18 cellular contexts compared by ENCODE assay signal in genomic region chr6:136673571-136673970, GRCh38.
"Had no signal": no experiment of that assay in that cellular context is flagged by ENCODE, and none has a peak within 500 bp of the region (broad histone marks: within the 10 kb centered on the region; RNA-seq: fewer than 3 reads in every experiment).

No MANE protein-coding gene starts in this region.

- H3K9me3 ChIP-seq: esophagus muscularis mucosa, gastroesophageal sphincter, heart left ventricle, left lung, lower lobe of right lung, mucosa of descending colon had no signal

- H3K4me3 ChIP-seq: coronary artery, dorsolateral prefrontal cortex, esophagus muscularis mucosa, gastroesophageal sphincter, heart left ventricle, left lung, lower lobe of right lung, mucosa of descending colon had no signal

- ATAC-seq: foreskin keratinocyte, gastroesophageal sphincter, heart left ventricle, left cardiac atrium, left lung, left ventricle myocardium superior, lower lobe of right lung, mucosa of descending colon had no signal

- H3K4me1 ChIP-seq: esophagus muscularis mucosa, foreskin keratinocyte, gastroesophageal sphincter, lower lobe of right lung had no signal

- H3K27ac Mint-ChIP-seq: mesothelial cell of epicardium had no signal

- H3K36me3 ChIP-seq: lower lobe of right lung had no signal

- H3K27me3 Mint-ChIP-seq: naive B cell had no signal

- H3K27ac ChIP-seq: coronary artery, dorsolateral prefrontal cortex, esophagus muscularis mucosa, foreskin keratinocyte, gastroesophageal sphincter, heart left ventricle, left lung, lower lobe of right lung had no signal

- H3K4me3 Mint-ChIP-seq: mesothelial cell of epicardium, naive B cell had no signal

- H3K27me3 ChIP-seq: dorsolateral prefrontal cortex, esophagus muscularis mucosa, foreskin keratinocyte, gastroesophageal sphincter, heart left ventricle, left lung had no signal

- DNase-seq: dermis blood vessel endothelial cell; dorsolateral prefrontal cortex; effector CD4-positive, alpha-beta T cell; effector memory CD4-positive, alpha-beta T cell; foreskin keratinocyte; heart left ventricle; hippocampal formation; left cardiac atrium; left lung; left ventricle myocardium superior; lower lobe of right lung; mesenchymal stem cell; mucosa of descending colon; naive B cell had no signal

- H3K4me1 Mint-ChIP-seq: naive B cell had no signal
